8 cellular contexts compared by ENCODE assay signal in genomic region chr11:108008656-108009496, GRCh38. TPM values are rescaled to one million over a fixed set of nuclear protein-coding genes. Genes with fewer than 3 reads are reported as not detected.
DNase-seq lines count a peak whose midpoint lies in the region; ATAC-seq and TF ChIP-seq lines count a peak whose summit lies in the region.

Gene CUL5 (plus strand): TSS chr11:108008898. CDS start chr11:108009349, 451 bp downstream.

- peaks cover 14% of the 10 kb centered on the region for H3K4me1 ChIP-seq in mammary epithelial cell (ENCODE audit: insufficient read depth, low read length)

- H3K79me2 ChIP-seq in mammary epithelial cell (ENCODE audit: insufficient read depth, low read length) = peaks cover 52% of the 10 kb centered on the region

- H3K27me3 ChIP-seq in WERI-Rb-1 (ENCODE audit: insufficient read depth, low read depth, severe bottlenecking) (no peaks in the 10 kb centered on the region), mammary epithelial cell (ENCODE audit: insufficient read depth, low read length) (no peaks in the 10 kb centered on the region)

- H3K4me2 ChIP-seq in mammary epithelial cell (ENCODE audit: insufficient read depth, low read depth, low read length) = peak within 1 kb of the TSS; percentile 97

- H3K27ac ChIP-seq in WERI-Rb-1 (peak within 1 kb of the TSS; percentile 99), mammary epithelial cell (ENCODE audit: insufficient read depth, low read depth, low read length) (peak within 1 kb of the TSS; percentile 88)

- H3K36me3 ChIP-seq in WERI-Rb-1 = peaks cover 17% of the 10 kb centered on the region
- H3K36me3 ChIP-seq in mammary epithelial cell (ENCODE audit: insufficient read depth, low read length) = no peaks in the 10 kb centered on the region

- H3K4me3 ChIP-seq in WERI-Rb-1 (ENCODE audit: low read depth, low read length) = peak within 1 kb of the TSS; percentile 98
- peak within 1 kb of the TSS; percentile 62 to 97 (median 69) for H3K4me3 ChIP-seq in mammary epithelial cell (replicated peaks in 1 of 3; ENCODE audit: insufficient read depth in 1 of 3, low read depth in 2 of 3, low read length in 3 of 3)

- TF ChIP-seq CTCF in WERI-Rb-1 (IDR thresholded peaks at IDR 0.05; ENCODE audit: low read depth, low read length) (peak; percentile 93), mammary epithelial cell (conservative IDR thresholded peaks at IDR 0.05 in 1 of 2, IDR thresholded peaks at IDR 0.05 in 1 of 2; ENCODE audit: extremely low read depth in 1 of 2, insufficient read depth in 1 of 2, low read depth in 1 of 2, low read length in 2 of 2) (peak; percentile 75 to 94)

- peak within 1 kb of the TSS; percentile 98 for H3K9ac ChIP-seq in mammary epithelial cell (ENCODE audit: insufficient read depth, low read length)

- WGBS in mammary epithelial cell (ENCODE audit: low coverage, missing lambda C conversion rate) = 2% methylated on average over 32 of the region's 72 CpGs

- intact Hi-C loops in mammary epithelial cell (cut with micrococcal nuclease) = loop anchor here (5.0 kb wide), 2 partner anchors 108 to 213 kb away; partner anchors contain the start of genes ATM and NPAT

- CTCF ChIA-PET in mammary epithelial cell (lab: Charles Lee; ENCODE audit: low non-redundant PET) = interaction anchor here (0.5 to 1.0 kb wide), 7 partner anchors 9 to 1599 kb away, joined by 3 to 20 read pairs (median 5); no protein-coding TSS in a partner anchor

- no peaks in the 10 kb centered on the region for H3K9me3 ChIP-seq in WERI-Rb-1 (ENCODE audit: severe bottlenecking)
- H3K9me3 ChIP-seq in mammary epithelial cell (replicated peaks; ENCODE audit: insufficient read depth, low read length) = no peaks in the 10 kb centered on the region

- dilution Hi-C loops in mammary epithelial cell (cut with HindIII; ENCODE audit: low sequenced_read_pairs) = no loop called here

- in situ Hi-C loops in mammary epithelial cell (cut with MboI; ENCODE audit: low sequenced_read_pairs in 2 of 2) = no loop called here

- ATAC-seq in GM18868 (IDR thresholded peaks at IDR 0.05; ENCODE audit: unreplicated experiment) (peak; percentile 85), HG03108 (IDR thresholded peaks at IDR 0.05; ENCODE audit: unreplicated experiment) (peak; percentile 83)

- BruUV-seq in mammary epithelial cell (replicated peaks; lab: Mats Ljungman, UMichigan) = TSS peak; percentile 59

- peak; percentile 95 for DNase-seq in AG08395 (ENCODE audit: low spot score)
- peak; percentile 79 for DNase-seq in NCI-H2171 treated with DMSO at 0.1 percent for 48 hours (lab: John Stamatoyannopoulos, UW)
- DNase-seq in WERI-Rb-1 = peak; percentile 92
- DNase-seq in mammary epithelial cell = peak; percentile 86
- peak; percentile 90 for DNase-seq in iPS-NIHi7 (ENCODE audit: extremely low spot score)
- peak; percentile 87 for DNase-seq in smooth muscle cell of the brain vasculature (ENCODE audit: low read depth, low spot score)

- H2AFZ ChIP-seq in mammary epithelial cell (ENCODE audit: low read depth, low read length) = peak within 1 kb of the TSS; percentile 99

- no peaks in the 10 kb centered on the region for H4K20me1 ChIP-seq in mammary epithelial cell (ENCODE audit: insufficient read depth, low read length)

RNA-seq across cellular contexts. Expression of gene CUL5, which starts in this region (rescaled TPM):
- 10 to 100 TPM; 29.8 to 36.7 TPM for total RNA-seq in mammary epithelial cell
- polyA plus RNA-seq in mammary epithelial cell = 13.0 TPM
- polyA minus RNA-seq in mammary epithelial cell = 10.7 TPM

Comparison
In these comparisons a context has a peak if more than half of its experiments do, and no peak if none do; other contexts are left out.
1. Peak in every context shown above with its lines: DNase-seq, ATAC-seq, H3K4me3 ChIP-seq and H3K27ac ChIP-seq.